32 cellular contexts compared by ENCODE assay signal in the genomic region with DNA sequence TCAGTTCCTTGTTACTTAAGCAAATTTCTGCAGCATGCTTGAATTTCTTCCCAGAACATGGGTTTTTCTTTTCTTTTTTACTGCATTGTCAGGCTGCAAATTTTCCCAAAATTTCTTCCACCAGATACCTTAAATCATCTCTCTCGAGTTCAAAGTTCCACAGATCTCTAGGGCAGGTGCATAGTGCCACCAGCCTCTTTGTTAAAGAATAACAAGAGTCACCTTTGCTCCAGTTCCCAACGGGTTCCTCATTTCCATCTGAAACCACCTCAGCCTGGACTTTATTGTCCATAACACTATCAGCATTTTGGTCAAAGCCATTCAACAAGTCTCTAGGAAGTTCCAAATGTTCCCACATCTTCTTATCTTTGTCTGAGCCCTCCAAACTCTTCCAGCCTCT.
"Had no signal": no experiment of that assay in that cellular context is flagged by ENCODE, and none has a peak within 500 bp of the region (broad histone marks: within the 10 kb centered on the region; RNA-seq: fewer than 3 reads in every experiment).

No MANE protein-coding gene starts in this region.

- H3K9me3 ChIP-seq: adrenal gland, body of pancreas, breast epithelium had no signal

- H3K36me3 ChIP-seq: adrenal gland, brain microvascular endothelial cell, breast epithelium had no signal

- H3K4me3 ChIP-seq: adrenal gland, body of pancreas, breast epithelium had no signal

- H3K4me1 ChIP-seq: adrenal gland, body of pancreas, breast epithelium had no signal

- H3K27me3 ChIP-seq: adrenal gland, body of pancreas, brain microvascular endothelial cell, breast epithelium had no signal

- ATAC-seq: activated CD8-positive, alpha-beta T cell treated with anti-CD3 and anti-CD28 coated beads for 36 hours; activated naive CD4-positive, alpha-beta T cell treated with anti-CD3 and anti-CD28 coated beads, Interleukin-2, amount 50 U/mL, for 72 hours; activated T-cell treated with anti-CD3 and anti-CD28 coated beads, Interleukin-2, amount 50 U/mL, for 4 hours; activated T-cell treated with anti-CD3 and anti-CD28 coated beads, Interleukin-2, amount 50 U/mL, for 72 hours; activated T-helper 17 cell treated with anti-CD3 and anti-CD28 coated beads, Interleukin-2, amount 50 U/mL, for 72 hours; body of pancreas; T-cell had no signal

- H3K27ac ChIP-seq: adrenal gland, body of pancreas, brain microvascular endothelial cell, breast epithelium, VCaP had no signal

- DNase-seq: activated B cell treated with CpG ODN at 0.5 μM for 24 hours; activated CD4-positive, alpha-beta memory T cell treated with anti-CD3 and anti-CD28 coated beads for 36 hours; activated CD4-positive, alpha-beta T cell treated with anti-CD3 and anti-CD28 coated beads for 4 hours; activated CD4-positive, alpha-beta T cell treated with anti-CD3 and anti-CD28 coated beads, Interleukin-2, amount 10 ng/mL, durations not matched to agents 24 days and 14 days; activated CD4-positive, alpha-beta T cell treated with anti-CD3 and anti-CD28 coated beads, Interleukin-2, amount 50 U/mL, for 1 hour; activated CD4-positive, alpha-beta T cell treated with anti-CD3 and anti-CD28 coated beads, Interleukin-2, amount 50 U/mL, for 4 hours; activated CD4-positive, CD25-positive, alpha-beta regulatory T cell treated with anti-CD3 and anti-CD28 coated beads, Interleukin-2, amount 50 U/mL, for 72 hours; activated CD8-positive, alpha-beta memory T cell treated with anti-CD3 and anti-CD28 coated beads, Interleukin-2, amount 50 U/mL, for 4 hours; activated CD8-positive, alpha-beta T cell treated with anti-CD3 and anti-CD28 coated beads for 36 hours; activated effector memory CD4-positive, alpha-beta T cell treated with anti-CD3 and anti-CD28 coated beads, Interleukin-2, amount 50 U/mL, for 16 hours; activated gamma-delta T cell treated with Interleukin-2 at 50 U/mL for 16 hours; activated naive CD4-positive, alpha-beta T cell; activated naive CD4-positive, alpha-beta T cell treated with anti-CD3 and anti-CD28 coated beads for 36 hours; activated naive CD4-positive, alpha-beta T cell treated with anti-CD3 and anti-CD28 coated beads, Interleukin-2, amount 50 U/mL, for 16 hours; activated naive CD8-positive, alpha-beta T cell treated with anti-CD3 and anti-CD28 coated beads for 36 hours; activated T-cell treated with anti-CD3 and anti-CD28 coated beads for 4 hours; activated T-cell treated with anti-CD3 and anti-CD28 coated beads, Interleukin-2, amount 50 U/mL, for 1 hour; activated T-cell treated with anti-CD3 and anti-CD28 coated beads, Interleukin-2, amount 50 U/mL, for 4 hours; activated T-cell treated with anti-CD3 and anti-CD28 coated beads, Interleukin-2, amount 50 U/mL, for 72 hours; adrenal gland; amniotic stem cell; aorta; body of pancreas; brain microvascular endothelial cell; central memory CD4-positive, alpha-beta T cell; T-cell; T-helper 2 cell; T-helper 9 cell had no signal
